In the genomic region with DNA sequence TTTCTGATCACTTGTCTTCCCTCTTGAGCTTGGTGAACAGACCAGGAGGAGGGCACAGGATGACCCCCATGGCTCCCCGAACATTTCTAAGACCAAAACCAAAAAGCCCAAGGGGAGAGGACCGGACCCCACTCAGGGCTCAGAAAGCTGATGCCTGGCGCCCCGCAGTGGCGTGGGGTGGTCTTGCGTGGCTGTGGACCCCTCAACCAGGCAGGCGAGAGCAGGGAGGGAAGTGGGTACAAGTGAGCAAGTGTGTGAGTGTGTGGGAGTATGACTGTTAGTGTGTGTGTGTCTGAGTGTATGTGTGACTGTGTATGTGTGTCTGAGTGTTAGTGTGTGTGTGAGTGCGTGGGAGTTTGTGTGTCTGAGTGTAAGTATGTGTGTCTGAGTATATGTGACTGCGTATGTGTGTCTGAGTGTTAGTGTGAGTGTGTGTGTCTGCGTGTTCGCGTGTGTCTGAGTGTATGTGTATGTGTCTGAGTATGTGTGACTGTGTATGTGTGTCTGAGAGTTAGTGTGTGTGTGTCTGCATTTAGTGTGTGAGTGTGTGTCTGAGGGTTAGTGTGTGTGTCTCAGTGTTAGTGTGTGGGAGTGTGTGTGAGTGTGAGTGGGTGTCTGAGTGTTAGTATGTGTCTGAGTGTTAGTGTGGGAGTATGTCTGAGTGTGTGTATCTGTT, we compare ENCODE assay signal across 1 cellular context.
TF ChIP-seq lines count a peak whose summit lies in the region.

No MANE protein-coding gene starts in this region.

TF ChIP-seq in K562, 482 proteins besides CTCF, POLR2A, EP300 and RAD21 (continued from another document and continues in another):
- TF ChIP-seq, protein P1, sequence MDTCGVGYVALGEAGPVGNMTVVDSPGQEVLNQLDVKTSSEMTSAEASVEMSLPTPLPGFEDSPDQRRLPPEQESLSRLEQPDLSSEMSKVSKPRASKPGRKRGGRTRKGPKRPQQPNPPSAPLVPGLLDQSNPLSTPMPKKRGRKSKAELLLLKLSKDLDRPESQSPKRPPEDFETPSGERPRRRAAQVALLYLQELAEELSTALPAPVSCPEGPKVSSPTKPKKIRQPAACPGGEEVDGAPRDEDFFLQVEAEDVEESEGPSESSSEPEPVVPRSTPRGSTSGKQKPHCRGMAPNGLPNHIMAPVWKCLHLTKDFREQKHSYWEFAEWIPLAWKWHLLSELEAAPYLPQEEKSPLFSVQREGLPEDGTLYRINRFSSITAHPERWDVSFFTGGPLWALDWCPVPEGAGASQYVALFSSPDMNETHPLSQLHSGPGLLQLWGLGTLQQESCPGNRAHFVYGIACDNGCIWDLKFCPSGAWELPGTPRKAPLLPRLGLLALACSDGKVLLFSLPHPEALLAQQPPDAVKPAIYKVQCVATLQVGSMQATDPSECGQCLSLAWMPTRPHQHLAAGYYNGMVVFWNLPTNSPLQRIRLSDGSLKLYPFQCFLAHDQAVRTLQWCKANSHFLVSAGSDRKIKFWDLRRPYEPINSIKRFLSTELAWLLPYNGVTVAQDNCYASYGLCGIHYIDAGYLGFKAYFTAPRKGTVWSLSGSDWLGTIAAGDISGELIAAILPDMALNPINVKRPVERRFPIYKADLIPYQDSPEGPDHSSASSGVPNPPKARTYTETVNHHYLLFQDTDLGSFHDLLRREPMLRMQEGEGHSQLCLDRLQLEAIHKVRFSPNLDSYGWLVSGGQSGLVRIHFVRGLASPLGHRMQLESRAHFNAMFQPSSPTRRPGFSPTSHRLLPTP (IDR thresholded peaks at IDR 0.05; ENCODE audit: borderline replicate concordance, extremely low read depth, insufficient read length) = no peak
- no peak for TF ChIP-seq ZNF695 (CRISPR knock-in tag; IDR thresholded peaks at IDR 0.05)
- TF ChIP-seq, protein P2, sequence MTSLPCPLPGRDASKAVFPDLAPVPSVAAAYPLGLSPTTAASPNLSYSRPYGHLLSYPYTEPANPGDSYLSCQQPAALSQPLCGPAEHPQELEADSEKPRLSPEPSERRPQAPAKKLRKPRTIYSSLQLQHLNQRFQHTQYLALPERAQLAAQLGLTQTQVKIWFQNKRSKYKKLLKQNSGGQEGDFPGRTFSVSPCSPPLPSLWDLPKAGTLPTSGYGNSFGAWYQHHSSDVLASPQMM (CRISPR knock-in tag; IDR thresholded peaks at IDR 0.05) = no peak
- TF ChIP-seq, protein P3, sequence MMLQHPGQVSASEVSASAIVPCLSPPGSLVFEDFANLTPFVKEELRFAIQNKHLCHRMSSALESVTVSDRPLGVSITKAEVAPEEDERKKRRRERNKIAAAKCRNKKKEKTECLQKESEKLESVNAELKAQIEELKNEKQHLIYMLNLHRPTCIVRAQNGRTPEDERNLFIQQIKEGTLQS (IDR thresholded peaks at IDR 0.05) = no peak
- TF ChIP-seq, protein P3 (CRISPR knock-in tag; conservative IDR thresholded peaks at IDR 0.05) = no peak
- no peak for TF ChIP-seq NR1H2 (CRISPR knock-in tag; IDR thresholded peaks at IDR 0.05)
- no peak for TF ChIP-seq MBD2 (IDR thresholded peaks at IDR 0.05; ENCODE audit: borderline replicate concordance, low read depth)
- no peak for TF ChIP-seq TAF1 (IDR thresholded peaks at IDR 0.05; ENCODE audit: control insufficient read depth, extremely low read depth, insufficient read depth, low read length, severe bottlenecking)
- no peak for TF ChIP-seq CSDE1 (IDR thresholded peaks at IDR 0.05)
- TF ChIP-seq, protein P4, sequence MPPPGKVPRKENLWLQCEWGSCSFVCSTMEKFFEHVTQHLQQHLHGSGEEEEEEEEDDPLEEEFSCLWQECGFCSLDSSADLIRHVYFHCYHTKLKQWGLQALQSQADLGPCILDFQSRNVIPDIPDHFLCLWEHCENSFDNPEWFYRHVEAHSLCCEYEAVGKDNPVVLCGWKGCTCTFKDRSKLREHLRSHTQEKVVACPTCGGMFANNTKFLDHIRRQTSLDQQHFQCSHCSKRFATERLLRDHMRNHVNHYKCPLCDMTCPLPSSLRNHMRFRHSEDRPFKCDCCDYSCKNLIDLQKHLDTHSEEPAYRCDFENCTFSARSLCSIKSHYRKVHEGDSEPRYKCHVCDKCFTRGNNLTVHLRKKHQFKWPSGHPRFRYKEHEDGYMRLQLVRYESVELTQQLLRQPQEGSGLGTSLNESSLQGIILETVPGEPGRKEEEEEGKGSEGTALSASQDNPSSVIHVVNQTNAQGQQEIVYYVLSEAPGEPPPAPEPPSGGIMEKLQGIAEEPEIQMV (tag; conservative IDR thresholded peaks at IDR 0.05; ENCODE audit: low read depth) = no peak
- TF ChIP-seq, protein P5, sequence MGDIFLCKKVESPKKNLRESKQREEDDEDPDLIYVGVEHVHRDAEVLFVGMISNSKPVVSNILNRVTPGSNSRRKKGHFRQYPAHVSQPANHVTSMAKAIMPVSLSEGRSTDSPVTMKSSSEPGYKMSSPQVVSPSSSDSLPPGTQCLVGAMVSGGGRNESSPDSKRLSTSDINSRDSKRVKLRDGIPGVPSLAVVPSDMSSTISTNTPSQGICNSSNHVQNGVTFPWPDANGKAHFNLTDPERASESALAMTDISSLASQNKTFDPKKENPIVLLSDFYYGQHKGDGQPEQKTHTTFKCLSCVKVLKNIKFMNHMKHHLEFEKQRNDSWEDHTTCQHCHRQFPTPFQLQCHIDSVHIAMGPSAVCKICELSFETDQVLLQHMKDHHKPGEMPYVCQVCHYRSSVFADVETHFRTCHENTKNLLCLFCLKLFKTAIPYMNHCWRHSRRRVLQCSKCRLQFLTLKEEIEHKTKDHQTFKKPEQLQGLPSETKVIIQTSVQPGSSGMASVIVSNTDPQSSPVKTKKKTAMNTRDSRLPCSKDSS (IDR thresholded peaks at IDR 0.05; ENCODE audit: low read depth, partially characterized antibody) = peak; percentile 20
- no peak for TF ChIP-seq NR2C1 (IDR thresholded peaks at IDR 0.05)
- TF ChIP-seq NR2C1 (tag; IDR thresholded peaks at IDR 0.05) = no peak
- TF ChIP-seq, protein P6, sequence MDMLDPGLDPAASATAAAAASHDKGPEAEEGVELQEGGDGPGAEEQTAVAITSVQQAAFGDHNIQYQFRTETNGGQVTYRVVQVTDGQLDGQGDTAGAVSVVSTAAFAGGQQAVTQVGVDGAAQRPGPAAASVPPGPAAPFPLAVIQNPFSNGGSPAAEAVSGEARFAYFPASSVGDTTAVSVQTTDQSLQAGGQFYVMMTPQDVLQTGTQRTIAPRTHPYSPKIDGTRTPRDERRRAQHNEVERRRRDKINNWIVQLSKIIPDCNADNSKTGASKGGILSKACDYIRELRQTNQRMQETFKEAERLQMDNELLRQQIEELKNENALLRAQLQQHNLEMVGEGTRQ (CRISPR knock-in tag; IDR thresholded peaks at IDR 0.05) = no peak
- TF ChIP-seq, protein P7, sequence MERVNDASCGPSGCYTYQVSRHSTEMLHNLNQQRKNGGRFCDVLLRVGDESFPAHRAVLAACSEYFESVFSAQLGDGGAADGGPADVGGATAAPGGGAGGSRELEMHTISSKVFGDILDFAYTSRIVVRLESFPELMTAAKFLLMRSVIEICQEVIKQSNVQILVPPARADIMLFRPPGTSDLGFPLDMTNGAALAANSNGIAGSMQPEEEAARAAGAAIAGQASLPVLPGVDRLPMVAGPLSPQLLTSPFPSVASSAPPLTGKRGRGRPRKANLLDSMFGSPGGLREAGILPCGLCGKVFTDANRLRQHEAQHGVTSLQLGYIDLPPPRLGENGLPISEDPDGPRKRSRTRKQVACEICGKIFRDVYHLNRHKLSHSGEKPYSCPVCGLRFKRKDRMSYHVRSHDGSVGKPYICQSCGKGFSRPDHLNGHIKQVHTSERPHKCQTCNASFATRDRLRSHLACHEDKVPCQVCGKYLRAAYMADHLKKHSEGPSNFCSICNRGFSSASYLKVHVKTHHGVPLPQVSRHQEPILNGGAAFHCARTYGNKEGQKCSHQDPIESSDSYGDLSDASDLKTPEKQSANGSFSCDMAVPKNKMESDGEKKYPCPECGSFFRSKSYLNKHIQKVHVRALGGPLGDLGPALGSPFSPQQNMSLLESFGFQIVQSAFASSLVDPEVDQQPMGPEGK (CRISPR knock-in tag; IDR thresholded peaks at IDR 0.05; ENCODE audit: borderline replicate concordance) = no peak
- TF ChIP-seq, protein P8, sequence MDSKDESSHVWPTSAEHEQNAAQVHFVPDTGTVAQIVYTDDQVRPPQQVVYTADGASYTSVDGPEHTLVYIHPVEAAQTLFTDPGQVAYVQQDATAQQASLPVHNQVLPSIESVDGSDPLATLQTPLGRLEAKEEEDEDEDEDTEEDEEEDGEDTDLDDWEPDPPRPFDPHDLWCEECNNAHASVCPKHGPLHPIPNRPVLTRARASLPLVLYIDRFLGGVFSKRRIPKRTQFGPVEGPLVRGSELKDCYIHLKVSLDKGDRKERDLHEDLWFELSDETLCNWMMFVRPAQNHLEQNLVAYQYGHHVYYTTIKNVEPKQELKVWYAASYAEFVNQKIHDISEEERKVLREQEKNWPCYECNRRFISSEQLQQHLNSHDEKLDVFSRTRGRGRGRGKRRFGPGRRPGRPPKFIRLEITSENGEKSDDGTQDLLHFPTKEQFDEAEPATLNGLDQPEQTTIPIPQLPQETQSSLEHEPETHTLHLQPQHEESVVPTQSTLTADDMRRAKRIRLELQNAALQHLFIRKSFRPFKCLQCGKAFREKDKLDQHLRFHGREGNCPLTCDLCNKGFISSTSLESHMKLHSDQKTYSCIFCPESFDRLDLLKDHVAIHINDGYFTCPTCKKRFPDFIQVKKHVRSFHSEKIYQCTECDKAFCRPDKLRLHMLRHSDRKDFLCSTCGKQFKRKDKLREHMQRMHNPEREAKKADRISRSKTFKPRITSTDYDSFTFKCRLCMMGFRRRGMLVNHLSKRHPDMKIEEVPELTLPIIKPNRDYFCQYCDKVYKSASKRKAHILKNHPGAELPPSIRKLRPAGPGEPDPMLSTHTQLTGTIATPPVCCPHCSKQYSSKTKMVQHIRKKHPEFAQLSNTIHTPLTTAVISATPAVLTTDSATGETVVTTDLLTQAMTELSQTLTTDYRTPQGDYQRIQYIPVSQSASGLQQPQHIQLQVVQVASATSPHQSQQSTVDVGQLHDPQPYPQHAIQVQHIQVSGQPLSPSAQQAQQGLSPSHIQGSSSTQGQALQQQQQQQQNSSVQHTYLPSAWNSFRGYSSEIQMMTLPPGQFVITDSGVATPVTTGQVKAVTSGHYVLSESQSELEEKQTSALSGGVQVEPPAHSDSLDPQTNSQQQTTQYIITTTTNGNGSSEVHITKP (IDR thresholded peaks at IDR 0.05; ENCODE audit: partially characterized antibody) = no peak
- TF ChIP-seq SMAD1 (IDR thresholded peaks at IDR 0.05; ENCODE audit: low read depth, low read length, partially characterized antibody) = no peak
- no peak for TF ChIP-seq BMI1 (IDR thresholded peaks at IDR 0.05; ENCODE audit: low read length)
- TF ChIP-seq ZNF507 (tag; conservative IDR thresholded peaks at IDR 0.05) = no peak
- TF ChIP-seq IFI16 (CRISPR knock-in tag; IDR thresholded peaks at IDR 0.05) = no peak
- TF ChIP-seq, protein P9, sequence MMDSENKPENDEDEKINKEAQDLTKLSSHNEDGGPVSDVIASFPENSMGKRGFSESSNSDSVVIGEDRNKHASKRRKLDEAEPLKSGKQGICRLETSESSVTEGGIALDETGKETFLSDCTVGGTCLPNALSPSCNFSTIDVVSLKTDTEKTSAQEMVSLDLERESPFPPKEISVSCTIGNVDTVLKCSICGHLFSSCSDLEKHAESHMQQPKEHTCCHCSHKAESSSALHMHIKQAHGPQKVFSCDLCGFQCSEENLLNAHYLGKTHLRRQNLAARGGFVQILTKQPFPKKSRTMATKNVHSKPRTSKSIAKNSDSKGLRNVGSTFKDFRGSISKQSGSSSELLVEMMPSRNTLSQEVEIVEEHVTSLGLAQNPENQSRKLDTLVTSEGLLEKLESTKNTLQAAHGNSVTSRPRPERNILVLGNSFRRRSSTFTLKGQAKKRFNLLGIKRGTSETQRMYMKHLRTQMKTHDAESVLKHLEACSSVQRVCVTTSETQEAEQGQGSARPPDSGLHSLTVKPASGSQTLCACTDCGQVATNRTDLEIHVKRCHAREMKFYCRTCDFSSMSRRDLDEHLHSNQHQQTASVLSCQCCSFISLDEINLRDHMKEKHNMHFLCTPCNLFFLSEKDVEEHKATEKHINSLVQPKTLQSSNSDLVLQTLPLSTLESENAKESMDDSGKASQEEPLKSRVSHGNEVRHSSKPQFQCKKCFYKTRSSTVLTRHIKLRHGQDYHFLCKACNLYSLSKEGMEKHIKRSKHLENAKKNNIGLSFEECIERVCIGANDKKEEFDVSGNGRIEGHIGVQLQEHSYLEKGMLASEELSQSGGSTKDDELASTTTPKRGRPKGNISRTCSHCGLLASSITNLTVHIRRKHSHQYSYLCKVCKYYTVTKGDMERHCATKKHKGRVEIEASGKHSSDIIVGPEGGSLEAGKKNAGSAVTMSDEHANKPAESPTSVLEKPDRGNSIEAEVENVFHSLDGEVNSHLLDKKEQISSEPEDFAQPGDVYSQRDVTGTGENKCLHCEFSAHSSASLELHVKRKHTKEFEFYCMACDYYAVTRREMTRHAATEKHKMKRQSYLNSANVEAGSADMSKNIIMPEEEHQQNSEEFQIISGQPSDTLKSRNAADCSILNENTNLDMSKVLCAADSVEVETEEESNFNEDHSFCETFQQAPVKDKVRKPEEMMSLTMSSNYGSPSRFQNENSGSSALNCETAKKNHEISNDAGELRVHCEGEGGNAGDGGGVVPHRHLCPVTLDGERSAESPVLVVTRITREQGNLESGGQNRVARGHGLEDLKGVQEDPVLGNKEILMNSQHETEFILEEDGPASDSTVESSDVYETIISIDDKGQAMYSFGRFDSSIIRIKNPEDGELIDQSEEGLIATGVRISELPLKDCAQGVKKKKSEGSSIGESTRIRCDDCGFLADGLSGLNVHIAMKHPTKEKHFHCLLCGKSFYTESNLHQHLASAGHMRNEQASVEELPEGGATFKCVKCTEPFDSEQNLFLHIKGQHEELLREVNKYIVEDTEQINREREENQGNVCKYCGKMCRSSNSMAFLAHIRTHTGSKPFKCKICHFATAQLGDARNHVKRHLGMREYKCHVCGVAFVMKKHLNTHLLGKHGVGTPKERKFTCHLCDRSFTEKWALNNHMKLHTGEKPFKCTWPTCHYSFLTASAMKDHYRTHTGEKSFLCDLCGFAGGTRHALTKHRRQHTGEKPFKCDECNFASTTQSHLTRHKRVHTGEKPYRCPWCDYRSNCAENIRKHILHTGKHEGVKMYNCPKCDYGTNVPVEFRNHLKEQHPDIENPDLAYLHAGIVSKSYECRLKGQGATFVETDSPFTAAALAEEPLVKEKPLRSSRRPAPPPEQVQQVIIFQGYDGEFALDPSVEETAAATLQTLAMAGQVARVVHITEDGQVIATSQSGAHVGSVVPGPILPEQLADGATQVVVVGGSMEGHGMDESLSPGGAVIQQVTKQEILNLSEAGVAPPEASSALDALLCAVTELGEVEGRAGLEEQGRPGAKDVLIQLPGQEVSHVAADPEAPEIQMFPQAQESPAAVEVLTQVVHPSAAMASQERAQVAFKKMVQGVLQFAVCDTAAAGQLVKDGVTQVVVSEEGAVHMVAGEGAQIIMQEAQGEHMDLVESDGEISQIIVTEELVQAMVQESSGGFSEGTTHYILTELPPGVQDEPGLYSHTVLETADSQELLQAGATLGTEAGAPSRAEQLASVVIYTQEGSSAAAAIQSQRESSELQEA (IDR thresholded peaks at IDR 0.05; ENCODE audit: low read depth) = no peak
- no peak for TF ChIP-seq HMGN3 (IDR thresholded peaks at IDR 0.05; ENCODE audit: borderline replicate concordance, extremely low read depth, insufficient read length, low read depth, low read length)
- no peak for TF ChIP-seq CREB1 (IDR thresholded peaks at IDR 0.05)
- no peak for TF ChIP-seq CREB1 (CRISPR knock-in tag; IDR thresholded peaks at IDR 0.05)
- no peak for TF ChIP-seq ILK (tag; IDR thresholded peaks at IDR 0.05; ENCODE audit: borderline replicate concordance, low read depth)
